Comparison of ENCODE assay signal across 1 cellular context in the genomic region with DNA sequence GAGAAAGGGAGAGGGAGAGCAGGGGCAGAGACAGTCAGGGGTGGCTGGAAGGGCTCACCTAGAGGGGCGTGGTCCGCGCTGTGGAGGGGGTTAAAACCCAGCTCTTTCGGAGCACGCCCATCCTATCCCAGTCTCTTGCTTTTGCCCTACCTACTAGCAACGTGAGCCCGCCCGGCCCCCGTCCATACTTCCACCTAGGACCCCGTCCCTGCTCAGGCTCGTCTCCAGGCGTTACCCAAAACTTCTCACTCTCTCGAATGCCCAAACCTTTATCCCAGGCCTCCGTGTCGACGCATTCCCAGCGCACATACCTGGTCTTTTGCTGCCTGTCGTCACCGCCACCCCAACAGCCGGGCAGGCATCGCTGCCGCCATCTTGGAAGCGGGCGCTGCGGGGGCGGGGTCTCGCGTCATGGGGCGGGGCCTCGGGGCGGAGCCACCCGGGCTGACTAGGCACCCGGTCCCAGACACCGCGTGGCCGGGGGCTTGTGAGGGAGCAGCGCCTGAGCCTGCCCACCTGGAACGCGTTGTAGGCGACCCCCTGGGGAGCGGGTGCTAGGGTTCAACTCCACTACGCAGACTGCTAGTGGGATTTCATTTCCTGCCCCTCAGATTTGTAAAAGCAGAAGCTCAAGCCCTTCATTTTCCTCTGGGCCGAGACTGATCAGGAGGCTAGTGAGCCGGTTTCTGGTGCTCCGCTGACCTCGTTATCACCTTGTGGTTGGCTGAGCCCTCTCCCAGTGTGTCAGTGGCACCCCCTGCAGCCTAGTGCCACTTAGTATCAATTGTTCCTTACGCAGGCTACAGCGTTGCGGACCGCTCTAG.
TF ChIP-seq lines count a peak whose summit lies in the region.

A gene (minus strand): TSS at position 396 of the 824 bp plus-strand sequence. CDS start 1,447 bp downstream, outside the sequence.

TF ChIP-seq in K562, 482 proteins besides CTCF, POLR2A, EP300 and RAD21 (continued from another document and continues in another):
- TF ChIP-seq PTBP1 (IDR thresholded peaks at IDR 0.05; ENCODE audit: low read depth, low read length) (no peak), NONO (IDR thresholded peaks at IDR 0.05; ENCODE audit: low read depth in 2 of 2, low read length in 1 of 2) (no peak), POLR3G (IDR thresholded peaks at IDR 0.05; ENCODE audit: extremely low read depth, insufficient read length, insufficient replicate concordance) (no peak), ZNF830 (CRISPR knock-in tag; IDR thresholded peaks at IDR 0.05) (no peak), RUNX1 (IDR thresholded peaks at IDR 0.05; ENCODE audit: low read depth) (0 out of 2 replicates have a peak, but pooled peaks have one; percentile 24), DMBX1 (CRISPR knock-in tag; IDR thresholded peaks at IDR 0.05; ENCODE audit: borderline replicate concordance) (no peak), CBX8 (IDR thresholded peaks at IDR 0.05; ENCODE audit: borderline replicate concordance, extremely low read depth, low read depth, low read length, poor library complexity, severe bottlenecking) (no peak), MTF1 (CRISPR knock-in tag; IDR thresholded peaks at IDR 0.05; ENCODE audit: borderline replicate concordance) (no peak), ZKSCAN3 (CRISPR knock-in tag; IDR thresholded peaks at IDR 0.05) (no peak), TCF3 (CRISPR knock-in tag; IDR thresholded peaks at IDR 0.05) (no peak), BDP1 (IDR thresholded peaks at IDR 0.05; ENCODE audit: insufficient read depth, insufficient read length) (no peak), TCFL5 (CRISPR knock-in tag; conservative IDR thresholded peaks at IDR 0.05) (no peak), KHSRP (IDR thresholded peaks at IDR 0.05) (no peak), SMARCB1 (IDR thresholded peaks at IDR 0.05; ENCODE audit: insufficient read length, low read depth) (no peak), STAG1 (CRISPR knock-in tag; IDR thresholded peaks at IDR 0.05; ENCODE audit: borderline replicate concordance) (0 out of 2 replicates have a peak, but pooled peaks have one; percentile 3), ZEB2 (IDR thresholded peaks at IDR 0.05) (0 out of 2 replicates have a peak, but pooled peaks have one; percentile 11), ZNF583 (CRISPR knock-in tag; IDR thresholded peaks at IDR 0.05) (no peak), ZFP36 (IDR thresholded peaks at IDR 0.05; ENCODE audit: low read depth, low read length, partially characterized antibody) (no peak), ZNF644 (tag; IDR thresholded peaks at IDR 0.05; ENCODE audit: low read depth) (peak; percentile 13; the same call in 1 of the 2 replicates), STAT5B (CRISPR knock-in tag; IDR thresholded peaks at IDR 0.05) (no peak), MYC (IDR thresholded peaks at IDR 0.05; ENCODE audit: low read depth, low read length) (peak; percentile 98), MYC (CRISPR knock-in tag; IDR thresholded peaks at IDR 0.05; ENCODE audit: borderline replicate concordance, low read depth) (peak; percentile 79), SRSF9 (IDR thresholded peaks at IDR 0.05; ENCODE audit: borderline replicate concordance, low read depth, low read length) (no peak), E2F3 (CRISPR knock-in tag; IDR thresholded peaks at IDR 0.05) (no peak), FUS (optimal IDR thresholded peaks at IDR 0.05; ENCODE audit: low read depth, low read length) (no peak), SMAD2 (IDR thresholded peaks at IDR 0.05; ENCODE audit: low read depth, low read length) (no peak), ZNF24 (IDR thresholded peaks at IDR 0.05) (peak; percentile 90), TBL1XR1 (IDR thresholded peaks at IDR 0.05; ENCODE audit: low read length in 2 of 2) (peak; percentile 46 to 68; a peak in 2 of 4 replicates), RAD51 (IDR thresholded peaks at IDR 0.05; ENCODE audit: borderline replicate concordance, low read depth) (0 out of 2 replicates have a peak, but pooled peaks have one; percentile 20), KAT8 (IDR thresholded peaks at IDR 0.05; ENCODE audit: low read depth) (no peak), ZNF764 (CRISPR knock-in tag; IDR thresholded peaks at IDR 0.05; ENCODE audit: low read depth) (no peak), GATAD2B (IDR thresholded peaks at IDR 0.05; ENCODE audit: borderline replicate concordance) (no peak)
- TF ChIP-seq, protein P1, sequence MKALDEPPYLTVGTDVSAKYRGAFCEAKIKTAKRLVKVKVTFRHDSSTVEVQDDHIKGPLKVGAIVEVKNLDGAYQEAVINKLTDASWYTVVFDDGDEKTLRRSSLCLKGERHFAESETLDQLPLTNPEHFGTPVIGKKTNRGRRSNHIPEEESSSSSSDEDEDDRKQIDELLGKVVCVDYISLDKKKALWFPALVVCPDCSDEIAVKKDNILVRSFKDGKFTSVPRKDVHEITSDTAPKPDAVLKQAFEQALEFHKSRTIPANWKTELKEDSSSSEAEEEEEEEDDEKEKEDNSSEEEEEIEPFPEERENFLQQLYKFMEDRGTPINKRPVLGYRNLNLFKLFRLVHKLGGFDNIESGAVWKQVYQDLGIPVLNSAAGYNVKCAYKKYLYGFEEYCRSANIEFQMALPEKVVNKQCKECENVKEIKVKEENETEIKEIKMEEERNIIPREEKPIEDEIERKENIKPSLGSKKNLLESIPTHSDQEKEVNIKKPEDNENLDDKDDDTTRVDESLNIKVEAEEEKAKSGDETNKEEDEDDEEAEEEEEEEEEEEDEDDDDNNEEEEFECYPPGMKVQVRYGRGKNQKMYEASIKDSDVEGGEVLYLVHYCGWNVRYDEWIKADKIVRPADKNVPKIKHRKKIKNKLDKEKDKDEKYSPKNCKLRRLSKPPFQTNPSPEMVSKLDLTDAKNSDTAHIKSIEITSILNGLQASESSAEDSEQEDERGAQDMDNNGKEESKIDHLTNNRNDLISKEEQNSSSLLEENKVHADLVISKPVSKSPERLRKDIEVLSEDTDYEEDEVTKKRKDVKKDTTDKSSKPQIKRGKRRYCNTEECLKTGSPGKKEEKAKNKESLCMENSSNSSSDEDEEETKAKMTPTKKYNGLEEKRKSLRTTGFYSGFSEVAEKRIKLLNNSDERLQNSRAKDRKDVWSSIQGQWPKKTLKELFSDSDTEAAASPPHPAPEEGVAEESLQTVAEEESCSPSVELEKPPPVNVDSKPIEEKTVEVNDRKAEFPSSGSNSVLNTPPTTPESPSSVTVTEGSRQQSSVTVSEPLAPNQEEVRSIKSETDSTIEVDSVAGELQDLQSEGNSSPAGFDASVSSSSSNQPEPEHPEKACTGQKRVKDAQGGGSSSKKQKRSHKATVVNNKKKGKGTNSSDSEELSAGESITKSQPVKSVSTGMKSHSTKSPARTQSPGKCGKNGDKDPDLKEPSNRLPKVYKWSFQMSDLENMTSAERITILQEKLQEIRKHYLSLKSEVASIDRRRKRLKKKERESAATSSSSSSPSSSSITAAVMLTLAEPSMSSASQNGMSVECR (CRISPR knock-in tag; IDR thresholded peaks at IDR 0.05), result peak; percentile 83
- TF ChIP-seq, protein P2, sequence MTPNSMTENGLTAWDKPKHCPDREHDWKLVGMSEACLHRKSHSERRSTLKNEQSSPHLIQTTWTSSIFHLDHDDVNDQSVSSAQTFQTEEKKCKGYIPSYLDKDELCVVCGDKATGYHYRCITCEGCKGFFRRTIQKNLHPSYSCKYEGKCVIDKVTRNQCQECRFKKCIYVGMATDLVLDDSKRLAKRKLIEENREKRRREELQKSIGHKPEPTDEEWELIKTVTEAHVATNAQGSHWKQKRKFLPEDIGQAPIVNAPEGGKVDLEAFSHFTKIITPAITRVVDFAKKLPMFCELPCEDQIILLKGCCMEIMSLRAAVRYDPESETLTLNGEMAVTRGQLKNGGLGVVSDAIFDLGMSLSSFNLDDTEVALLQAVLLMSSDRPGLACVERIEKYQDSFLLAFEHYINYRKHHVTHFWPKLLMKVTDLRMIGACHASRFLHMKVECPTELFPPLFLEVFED (CRISPR knock-in tag; conservative IDR thresholded peaks at IDR 0.05), result 0 out of 2 replicates have a peak, but pooled peaks have one; percentile 34
- TF ChIP-seq, protein P3, sequence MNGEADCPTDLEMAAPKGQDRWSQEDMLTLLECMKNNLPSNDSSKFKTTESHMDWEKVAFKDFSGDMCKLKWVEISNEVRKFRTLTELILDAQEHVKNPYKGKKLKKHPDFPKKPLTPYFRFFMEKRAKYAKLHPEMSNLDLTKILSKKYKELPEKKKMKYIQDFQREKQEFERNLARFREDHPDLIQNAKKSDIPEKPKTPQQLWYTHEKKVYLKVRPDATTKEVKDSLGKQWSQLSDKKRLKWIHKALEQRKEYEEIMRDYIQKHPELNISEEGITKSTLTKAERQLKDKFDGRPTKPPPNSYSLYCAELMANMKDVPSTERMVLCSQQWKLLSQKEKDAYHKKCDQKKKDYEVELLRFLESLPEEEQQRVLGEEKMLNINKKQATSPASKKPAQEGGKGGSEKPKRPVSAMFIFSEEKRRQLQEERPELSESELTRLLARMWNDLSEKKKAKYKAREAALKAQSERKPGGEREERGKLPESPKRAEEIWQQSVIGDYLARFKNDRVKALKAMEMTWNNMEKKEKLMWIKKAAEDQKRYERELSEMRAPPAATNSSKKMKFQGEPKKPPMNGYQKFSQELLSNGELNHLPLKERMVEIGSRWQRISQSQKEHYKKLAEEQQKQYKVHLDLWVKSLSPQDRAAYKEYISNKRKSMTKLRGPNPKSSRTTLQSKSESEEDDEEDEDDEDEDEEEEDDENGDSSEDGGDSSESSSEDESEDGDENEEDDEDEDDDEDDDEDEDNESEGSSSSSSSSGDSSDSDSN (IDR thresholded peaks at IDR 0.05; ENCODE audit: borderline replicate concordance in 1 of 2, low read depth in 2 of 2, low read length in 2 of 2), result 0 out of 4 replicates have a peak, but pooled peaks of 1 of the 2 experiments have one; percentile 50
- TF ChIP-seq, protein P4, sequence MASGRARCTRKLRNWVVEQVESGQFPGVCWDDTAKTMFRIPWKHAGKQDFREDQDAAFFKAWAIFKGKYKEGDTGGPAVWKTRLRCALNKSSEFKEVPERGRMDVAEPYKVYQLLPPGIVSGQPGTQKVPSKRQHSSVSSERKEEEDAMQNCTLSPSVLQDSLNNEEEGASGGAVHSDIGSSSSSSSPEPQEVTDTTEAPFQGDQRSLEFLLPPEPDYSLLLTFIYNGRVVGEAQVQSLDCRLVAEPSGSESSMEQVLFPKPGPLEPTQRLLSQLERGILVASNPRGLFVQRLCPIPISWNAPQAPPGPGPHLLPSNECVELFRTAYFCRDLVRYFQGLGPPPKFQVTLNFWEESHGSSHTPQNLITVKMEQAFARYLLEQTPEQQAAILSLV (tag; IDR thresholded peaks at IDR 0.05), result no peak
- TF ChIP-seq, protein P5, sequence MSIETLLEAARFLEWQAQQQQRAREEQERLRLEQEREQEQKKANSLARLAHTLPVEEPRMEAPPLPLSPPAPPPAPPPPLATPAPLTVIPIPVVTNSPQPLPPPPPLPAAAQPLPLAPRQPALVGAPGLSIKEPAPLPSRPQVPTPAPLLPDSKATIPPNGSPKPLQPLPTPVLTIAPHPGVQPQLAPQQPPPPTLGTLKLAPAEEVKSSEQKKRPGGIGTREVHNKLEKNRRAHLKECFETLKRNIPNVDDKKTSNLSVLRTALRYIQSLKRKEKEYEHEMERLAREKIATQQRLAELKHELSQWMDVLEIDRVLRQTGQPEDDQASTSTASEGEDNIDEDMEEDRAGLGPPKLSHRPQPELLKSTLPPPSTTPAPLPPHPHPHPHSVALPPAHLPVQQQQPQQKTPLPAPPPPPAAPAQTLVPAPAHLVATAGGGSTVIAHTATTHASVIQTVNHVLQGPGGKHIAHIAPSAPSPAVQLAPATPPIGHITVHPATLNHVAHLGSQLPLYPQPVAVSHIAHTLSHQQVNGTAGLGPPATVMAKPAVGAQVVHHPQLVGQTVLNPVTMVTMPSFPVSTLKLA (conservative IDR thresholded peaks at IDR 0.05), result peak; percentile 93 to 96
- TF ChIP-seq, protein P6, sequence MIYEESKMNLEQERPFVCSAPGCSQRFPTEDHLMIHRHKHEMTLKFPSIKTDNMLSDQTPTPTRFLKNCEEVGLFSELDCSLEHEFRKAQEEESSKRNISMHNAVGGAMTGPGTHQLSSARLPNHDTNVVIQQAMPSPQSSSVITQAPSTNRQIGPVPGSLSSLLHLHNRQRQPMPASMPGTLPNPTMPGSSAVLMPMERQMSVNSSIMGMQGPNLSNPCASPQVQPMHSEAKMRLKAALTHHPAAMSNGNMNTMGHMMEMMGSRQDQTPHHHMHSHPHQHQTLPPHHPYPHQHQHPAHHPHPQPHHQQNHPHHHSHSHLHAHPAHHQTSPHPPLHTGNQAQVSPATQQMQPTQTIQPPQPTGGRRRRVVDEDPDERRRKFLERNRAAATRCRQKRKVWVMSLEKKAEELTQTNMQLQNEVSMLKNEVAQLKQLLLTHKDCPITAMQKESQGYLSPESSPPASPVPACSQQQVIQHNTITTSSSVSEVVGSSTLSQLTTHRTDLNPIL (CRISPR knock-in tag; IDR thresholded peaks at IDR 0.05), result no peak
- TF ChIP-seq, protein P7, sequence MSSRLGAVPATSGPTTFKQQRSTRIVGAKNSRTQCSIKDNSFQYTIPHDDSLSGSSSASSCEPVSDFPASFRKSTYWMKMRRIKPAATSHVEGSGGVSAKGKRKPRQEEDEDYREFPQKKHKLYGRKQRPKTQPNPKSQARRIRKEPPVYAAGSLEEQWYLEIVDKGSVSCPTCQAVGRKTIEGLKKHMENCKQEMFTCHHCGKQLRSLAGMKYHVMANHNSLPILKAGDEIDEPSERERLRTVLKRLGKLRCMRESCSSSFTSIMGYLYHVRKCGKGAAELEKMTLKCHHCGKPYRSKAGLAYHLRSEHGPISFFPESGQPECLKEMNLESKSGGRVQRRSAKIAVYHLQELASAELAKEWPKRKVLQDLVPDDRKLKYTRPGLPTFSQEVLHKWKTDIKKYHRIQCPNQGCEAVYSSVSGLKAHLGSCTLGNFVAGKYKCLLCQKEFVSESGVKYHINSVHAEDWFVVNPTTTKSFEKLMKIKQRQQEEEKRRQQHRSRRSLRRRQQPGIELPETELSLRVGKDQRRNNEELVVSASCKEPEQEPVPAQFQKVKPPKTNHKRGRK (tag; IDR thresholded peaks at IDR 0.05), result no peak
- TF ChIP-seq, protein P8, sequence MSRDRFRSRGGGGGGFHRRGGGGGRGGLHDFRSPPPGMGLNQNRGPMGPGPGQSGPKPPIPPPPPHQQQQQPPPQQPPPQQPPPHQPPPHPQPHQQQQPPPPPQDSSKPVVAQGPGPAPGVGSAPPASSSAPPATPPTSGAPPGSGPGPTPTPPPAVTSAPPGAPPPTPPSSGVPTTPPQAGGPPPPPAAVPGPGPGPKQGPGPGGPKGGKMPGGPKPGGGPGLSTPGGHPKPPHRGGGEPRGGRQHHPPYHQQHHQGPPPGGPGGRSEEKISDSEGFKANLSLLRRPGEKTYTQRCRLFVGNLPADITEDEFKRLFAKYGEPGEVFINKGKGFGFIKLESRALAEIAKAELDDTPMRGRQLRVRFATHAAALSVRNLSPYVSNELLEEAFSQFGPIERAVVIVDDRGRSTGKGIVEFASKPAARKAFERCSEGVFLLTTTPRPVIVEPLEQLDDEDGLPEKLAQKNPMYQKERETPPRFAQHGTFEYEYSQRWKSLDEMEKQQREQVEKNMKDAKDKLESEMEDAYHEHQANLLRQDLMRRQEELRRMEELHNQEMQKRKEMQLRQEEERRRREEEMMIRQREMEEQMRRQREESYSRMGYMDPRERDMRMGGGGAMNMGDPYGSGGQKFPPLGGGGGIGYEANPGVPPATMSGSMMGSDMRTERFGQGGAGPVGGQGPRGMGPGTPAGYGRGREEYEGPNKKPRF (IDR thresholded peaks at IDR 0.05; ENCODE audit: low read depth, low read length), result no peak
- TF ChIP-seq, protein P9, sequence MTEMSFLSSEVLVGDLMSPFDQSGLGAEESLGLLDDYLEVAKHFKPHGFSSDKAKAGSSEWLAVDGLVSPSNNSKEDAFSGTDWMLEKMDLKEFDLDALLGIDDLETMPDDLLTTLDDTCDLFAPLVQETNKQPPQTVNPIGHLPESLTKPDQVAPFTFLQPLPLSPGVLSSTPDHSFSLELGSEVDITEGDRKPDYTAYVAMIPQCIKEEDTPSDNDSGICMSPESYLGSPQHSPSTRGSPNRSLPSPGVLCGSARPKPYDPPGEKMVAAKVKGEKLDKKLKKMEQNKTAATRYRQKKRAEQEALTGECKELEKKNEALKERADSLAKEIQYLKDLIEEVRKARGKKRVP (CRISPR knock-in tag; IDR thresholded peaks at IDR 0.05), result 0 out of 2 replicates have a peak, but pooled peaks have one; percentile 8
